1 cellular context compared by ENCODE assay signal in genomic region chr6:44064948-44065272, GRCh38.
TF ChIP-seq lines count a peak whose summit lies in the region.

No MANE protein-coding gene starts in this region.

TF ChIP-seq in HCT116, 20 proteins besides CTCF, POLR2A, EP300 and RAD21 (continued from another document):
- TF ChIP-seq ZBTB33 (IDR thresholded peaks at IDR 0.05; ENCODE audit: extremely low read depth, insufficient replicate concordance, low read length), result no peak
- no peak for TF ChIP-seq POLR2AphosphoS5 (IDR thresholded peaks at IDR 0.05; ENCODE audit: low read depth, low read length)
TF ChIP-seq in HCT116: peak in this region for 0.
